ENCODE assay signal across 8 cellular contexts in genomic region chr19:10316229-10317044, GRCh38. TPM values are rescaled to one million over a fixed set of nuclear protein-coding genes. Genes with fewer than 3 reads are reported as not detected.
DNase-seq lines count a peak whose midpoint lies in the region; ATAC-seq, FAIRE-seq and TF ChIP-seq lines count a peak whose summit lies in the region.

No MANE protein-coding gene starts in this region.

- POLR2A ChIA-PET in HepG2 (lab: Yijun Ruan, JAX): interaction anchor here (1.3 to 5.1 kb wide), 4 partner anchors 16 to 64 kb away, joined by 3 to 24 read pairs (median 4); partner anchors contain the start of genes ICAM4, RAVER1 and TYK2

- TF ChIP-seq CTCF in HepG2 (CRISPR knock-in tag; IDR thresholded peaks at IDR 0.05): no peak
- no peak for TF ChIP-seq CTCF in tibial artery (IDR thresholded peaks at IDR 0.05)

- H3K9me3 Mint-ChIP-seq in activated T-cell treated with anti-CD3 and anti-CD28 coated beads, Interleukin-2, amount 50 U/mL, for 24 hours: no peaks in the 10 kb centered on the region
- no peaks in the 10 kb centered on the region for H3K9me3 Mint-ChIP-seq in activated T-helper 2 cell treated with anti-CD3 and anti-CD28 coated beads, Interferon-gamma antibody, Interleukin-2, Interleukin-4, amounts not matched to agents 10 μg/mL and 5 μg/mL and 100 μg/mL, durations not matched to agents 14 hours and 24 hours and 36 hours

- peaks cover 72% of the 10 kb centered on the region for H3K36me3 Mint-ChIP-seq in activated T-cell treated with anti-CD3 and anti-CD28 coated beads, Interleukin-2, amount 50 U/mL, for 24 hours (ENCODE audit: low read depth)
- H3K36me3 Mint-ChIP-seq in activated T-helper 2 cell treated with anti-CD3 and anti-CD28 coated beads, Interferon-gamma antibody, Interleukin-2, Interleukin-4, amounts not matched to agents 10 μg/mL and 5 μg/mL and 100 μg/mL, durations not matched to agents 14 hours and 24 hours and 36 hours (ENCODE audit: low read depth): peaks cover 37% of the 10 kb centered on the region

- no peak for TF ChIP-seq POLR2A in HepG2 (IDR thresholded peaks at IDR 0.05; ENCODE audit: insufficient read depth in 1 of 2, low read depth in 2 of 2, low read length in 2 of 2)

- no peak for TF ChIP-seq EP300 in HepG2 (IDR thresholded peaks at IDR 0.05; ENCODE audit: low read depth in 2 of 2, low read length in 2 of 2)
- TF ChIP-seq EP300 in HepG2 (CRISPR knock-in tag; IDR thresholded peaks at IDR 0.05; ENCODE audit: borderline replicate concordance): no peak

- H3K27me3 ChIP-seq in HepG2 (ENCODE audit: control insufficient read depth in 1 of 2, insufficient read depth in 2 of 2, low read length in 2 of 2): no peaks in the 10 kb centered on the region; a peak in 1 of 5 replicates
- H3K27me3 ChIP-seq in tibial artery: no peaks in the 10 kb centered on the region
- no peaks in the 10 kb centered on the region for H3K27me3 ChIP-seq in small intestine (ENCODE audit: control insufficient read depth in 2 of 2, insufficient read depth in 2 of 2, low read length in 2 of 2)

- no peak for FAIRE-seq in HepG2 (lab: Jason Lieb, UNC)
- no peak for FAIRE-seq in small intestine (lab: Jason Lieb, UNC)

- no peak for DNase-seq in activated T-cell treated with anti-CD3 and anti-CD28 coated beads, Interleukin-2, amount 50 U/mL, for 24 hours
- no peak for DNase-seq in activated T-cell treated with anti-CD3 and anti-CD28 coated beads, Interleukin-2, amount 50 U/mL, for 1 hour
- DNase-seq in activated T-helper 2 cell treated with anti-CD3 and anti-CD28 coated beads, Interferon-gamma antibody, Interleukin-2, Interleukin-4, amounts not matched to agents 10 μg/mL and 5 μg/mL and 100 μg/mL, durations not matched to agents 14 hours and 24 hours and 36 hours (ENCODE audit: low spot score): no peak
- DNase-seq in HepG2 (ENCODE audit: low spot score) (no peak), tibial artery (no peak), small intestine (no peak), HT-29 (ENCODE audit: low spot score) (no peak)

- no peaks in the 10 kb centered on the region for H3K27me3 Mint-ChIP-seq in activated T-cell treated with anti-CD3 and anti-CD28 coated beads, Interleukin-2, amount 50 U/mL, for 24 hours
- H3K27me3 Mint-ChIP-seq in activated T-helper 2 cell treated with anti-CD3 and anti-CD28 coated beads, Interferon-gamma antibody, Interleukin-2, Interleukin-4, amounts not matched to agents 10 μg/mL and 5 μg/mL and 100 μg/mL, durations not matched to agents 14 hours and 24 hours and 36 hours (ENCODE audit: low read depth): no peaks in the 10 kb centered on the region

- 88% methylated on average over 16 of the region's 19 CpGs for WGBS in HepG2 (ENCODE audit: low lambda C conversion rate)
- WGBS in small intestine, 3 donors: 62 to 70% (median 63%) methylated on average over 19 of the region's 19 CpGs

- H3K9me3 ChIP-seq in HepG2 (ENCODE audit: low read length): no peaks in the 10 kb centered on the region
- H3K9me3 ChIP-seq in tibial artery: no peaks in the 10 kb centered on the region
- no peaks in the 10 kb centered on the region for H3K9me3 ChIP-seq in small intestine (ENCODE audit: control insufficient read depth, low read depth)

- ATAC-seq in HepG2 (peak; percentile 15), GM21723 (IDR thresholded peaks at IDR 0.05; ENCODE audit: unreplicated experiment) (no peak)

- H3K4me1 ChIP-seq in HepG2 (ENCODE audit: insufficient read depth, low read length): peaks cover 17% of the 10 kb centered on the region
- H3K4me1 ChIP-seq in tibial artery: peaks cover 0 to 16% (median 10%) of the 10 kb centered on the region in 4 donors
- peaks cover 0 to 3% of the 10 kb centered on the region in 2 donors for H3K4me1 ChIP-seq in small intestine (ENCODE audit: control insufficient read depth in 2 of 2, insufficient read depth in 1 of 2, low read depth in 1 of 2, low read length in 1 of 2)

- H3K79me2 ChIP-seq in HepG2 (ENCODE audit: insufficient read depth, low read length): peaks cover 5% of the 10 kb centered on the region

- intact Hi-C loops in activated T-helper 2 cell treated with anti-CD3 and anti-CD28 coated beads, Interferon-gamma antibody, Interleukin-2, Interleukin-4, amounts not matched to agents 10 μg/mL and 5 μg/mL and 100 μg/mL, durations not matched to agents 14 hours and 24 hours and 36 hours (cut with micrococcal nuclease): loop anchor here (2.0 kb wide), 1 partner anchor 16 kb away; the partner anchor contains the start of gene RAVER1
- intact Hi-C loops in HepG2 (cut with micrococcal nuclease; ENCODE audit: unreplicated experiment): no loop called here
- intact Hi-C loops in tibial artery (cut with DNase I; ENCODE audit: low total_unique reads): no loop called here

- BruUV-seq in HepG2 (replicated peaks; lab: Mats Ljungman, UMichigan): TSS peak; percentile 33

- CTCF ChIA-PET in HepG2 (lab: Yijun Ruan, JAX; ENCODE audit: low intra/inter-chr PET ratio, low total read pairs): no interaction called here

- H3K4me3 ChIP-seq in HepG2 (replicated peaks in 1 of 3; ENCODE audit: insufficient read depth in 1 of 3, low read depth in 2 of 3, low read length in 3 of 3): no peak overlapping the region; a peak in 1 of 6 replicates
- H3K4me3 ChIP-seq in tibial artery: peak overlapping the region; percentile 66 to 71
- H3K4me3 ChIP-seq in small intestine (ENCODE audit: low read depth in 1 of 2, low read length in 2 of 2): no peak overlapping the region

- H3K4me1 Mint-ChIP-seq in activated T-cell treated with anti-CD3 and anti-CD28 coated beads, Interleukin-2, amount 50 U/mL, for 24 hours (ENCODE audit: low read depth): peaks cover 18% of the 10 kb centered on the region
- peaks cover 10% of the 10 kb centered on the region for H3K4me1 Mint-ChIP-seq in activated T-helper 2 cell treated with anti-CD3 and anti-CD28 coated beads, Interferon-gamma antibody, Interleukin-2, Interleukin-4, amounts not matched to agents 10 μg/mL and 5 μg/mL and 100 μg/mL, durations not matched to agents 14 hours and 24 hours and 36 hours (ENCODE audit: low read depth)

- peak overlapping the region; percentile 92 for H3K4me3 Mint-ChIP-seq in activated T-cell treated with anti-CD3 and anti-CD28 coated beads, Interleukin-2, amount 50 U/mL, for 24 hours
- H3K4me3 Mint-ChIP-seq in activated T-helper 2 cell treated with anti-CD3 and anti-CD28 coated beads, Interferon-gamma antibody, Interleukin-2, Interleukin-4, amounts not matched to agents 10 μg/mL and 5 μg/mL and 100 μg/mL, durations not matched to agents 14 hours and 24 hours and 36 hours (ENCODE audit: low read depth): peak overlapping the region; percentile 90

- peak overlapping the region; percentile 88; the same call in 1 of the 2 replicates for H3K4me2 ChIP-seq in HepG2 (ENCODE audit: low read depth, low read length)

- H4K20me1 ChIP-seq in HepG2 (ENCODE audit: insufficient read depth, low read length): no peaks in the 10 kb centered on the region; the same call in 1 of the 2 replicates

- H2AFZ ChIP-seq in HepG2 (ENCODE audit: low read length): no peak overlapping the region

- H3K36me3 ChIP-seq in HepG2 (replicated peaks in 1 of 2; ENCODE audit: control insufficient read depth in 1 of 2, insufficient read depth in 2 of 2, low read length in 2 of 2): peaks cover 13 to 35% of the 10 kb centered on the region in 2 experiments
- H3K36me3 ChIP-seq in tibial artery: peaks cover 29 to 59% (median 39%) of the 10 kb centered on the region in 3 donors
- H3K36me3 ChIP-seq in small intestine (ENCODE audit: control insufficient read depth in 2 of 2, insufficient read depth in 2 of 2, low read length in 2 of 2): peaks cover 10 to 17% of the 10 kb centered on the region in 2 donors

- peak overlapping the region; percentile 93 for H3K27ac Mint-ChIP-seq in activated T-cell treated with anti-CD3 and anti-CD28 coated beads, Interleukin-2, amount 50 U/mL, for 24 hours
- peak overlapping the region; percentile 70 for H3K27ac Mint-ChIP-seq in activated T-helper 2 cell treated with anti-CD3 and anti-CD28 coated beads, Interferon-gamma antibody, Interleukin-2, Interleukin-4, amounts not matched to agents 10 μg/mL and 5 μg/mL and 100 μg/mL, durations not matched to agents 14 hours and 24 hours and 36 hours

- in situ Hi-C loops in HepG2 (cut with HindIII; ENCODE audit: extremely low pct_ligation_motif_present, low pct_unique_long_range_greater_than_20kb): no loop called here

- no peak overlapping the region for H3K9ac ChIP-seq in HepG2 (ENCODE audit: insufficient read depth, low read depth, low read length)

- H3K27ac ChIP-seq in HepG2 (ENCODE audit: extremely low read length, insufficient read depth, low read length) (no peak overlapping the region), tibial artery (peak overlapping the region in 1 of 2 donors; percentile 69), small intestine (ENCODE audit: low read depth in 1 of 2, low read length in 1 of 2) (no peak overlapping the region)

- TF ChIP-seq RAD21 in HepG2 (CRISPR knock-in tag; IDR thresholded peaks at IDR 0.05): no peak

RNA-seq across cellular contexts. Expression of gene FDX2, which starts 0.6 kb away (rescaled TPM):
- 16.8 and 18.0 TPM in 2 replicates for total RNA-seq in activated T-helper 2 cell treated with anti-CD3 and anti-CD28 coated beads, Interferon-gamma antibody, Interleukin-2, Interleukin-4, amounts not matched to agents 10 μg/mL and 5 μg/mL and 100 μg/mL, durations not matched to agents 14 hours and 24 hours and 36 hours
- 21.0 and 22.6 TPM in 2 replicates for total RNA-seq in HepG2 (2016; rRNA removed; fragmentation: Illumina TruSeq; extraction: Trizol)
- total RNA-seq in HepG2 (2016; cell fraction: cytosol; rRNA removed; fragmentation: Illumina TruSeq; extraction: Trizol; ENCODE audit: low read depth): 19.4 and 21.0 TPM in 2 replicates
- 19.6 and 21.9 TPM in 2 replicates for total RNA-seq in HepG2 (2016; cell fraction: insoluble cytoplasmic fraction; rRNA removed; fragmentation: Illumina TruSeq; extraction: Trizol)
- total RNA-seq in HepG2 (2016; cell fraction: membrane; rRNA removed; fragmentation: Illumina TruSeq; extraction: Trizol): 26.6 and 29.0 TPM in 2 replicates
- total RNA-seq in HepG2 (2016; cell fraction: nucleus; rRNA removed; fragmentation: Illumina TruSeq; extraction: Trizol): 10.0 and 11.9 TPM in 2 replicates
- polyA plus RNA-seq in HepG2 (2011; rRNA removed) (24.7 and 27.8 TPM in 2 replicates), small intestine (10 to 100 TPM; 15.1 to 22.9 (median 19.9) TPM)
- 16.9 and 23.1 TPM in 2 replicates for polyA plus RNA-seq in HepG2 (2011; cell fraction: cytosol; rRNA removed)
- polyA plus RNA-seq in HepG2 (2011; cell fraction: nucleus; rRNA removed): 41.9 and 53.1 TPM in 2 replicates
- 9.2 and 16.3 TPM in 2 replicates for polyA plus RNA-seq in HepG2 (2012)
- 23.2 and 31.5 TPM in 2 replicates for polyA plus RNA-seq in HepG2 (2016; cell fraction: cytosol; fragmentation: Illumina TruSeq; extraction: Trizol; ENCODE audit: low read depth)
- polyA plus RNA-seq in HepG2 (2016; cell fraction: insoluble cytoplasmic fraction; fragmentation: Illumina TruSeq; extraction: Trizol; ENCODE audit: low read depth): 24.7 and 26.8 TPM in 2 replicates
- polyA plus RNA-seq in HepG2 (2016; cell fraction: membrane; fragmentation: Illumina TruSeq; extraction: Trizol; ENCODE audit: low read depth): 26.3 and 32.9 TPM in 2 replicates
- 34.9 and 35.0 TPM in 2 replicates for polyA plus RNA-seq in HepG2 (2016; cell fraction: nucleus; fragmentation: Illumina TruSeq; extraction: Trizol; ENCODE audit: insufficient read depth, low read depth)
- polyA minus RNA-seq in HepG2 (2011; rRNA and poly(A)+ RNA removed; ENCODE audit: low replicate concordance): 15.1 and 48.5 TPM in 2 replicates
- polyA minus RNA-seq in HepG2 (2011; cell fraction: cytosol; rRNA and poly(A)+ RNA removed): 2.3 and 2.8 TPM in 2 replicates
- 6.7 and 6.8 TPM in 2 replicates for polyA minus RNA-seq in HepG2 (2011; cell fraction: nucleus; rRNA and poly(A)+ RNA removed)
- 50.2 and 50.9 TPM in 2 replicates for total RNA-seq in HT-29 (2014; rRNA removed; shearing (Covaris generic))

RNA-seq across cellular contexts. Expression of gene ZGLP1, which starts 6.8 kb away (rescaled TPM):
- total RNA-seq in activated T-helper 2 cell treated with anti-CD3 and anti-CD28 coated beads, Interferon-gamma antibody, Interleukin-2, Interleukin-4, amounts not matched to agents 10 μg/mL and 5 μg/mL and 100 μg/mL, durations not matched to agents 14 hours and 24 hours and 36 hours: 3.2 and 3.5 TPM in 2 replicates
- total RNA-seq in HepG2 (2016; rRNA removed; fragmentation: Illumina TruSeq; extraction: Trizol): 0.56 and 2.4 TPM in 2 replicates
- total RNA-seq in HepG2 (2016; cell fraction: cytosol; rRNA removed; fragmentation: Illumina TruSeq; extraction: Trizol; ENCODE audit: low read depth): 1.5 and 2.6 TPM in 2 replicates
- 0.52 and 2.8 TPM in 2 replicates for total RNA-seq in HepG2 (2016; cell fraction: insoluble cytoplasmic fraction; rRNA removed; fragmentation: Illumina TruSeq; extraction: Trizol)
- total RNA-seq in HepG2 (2016; cell fraction: membrane; rRNA removed; fragmentation: Illumina TruSeq; extraction: Trizol): 1.8 TPM in 2 replicates
- total RNA-seq in HepG2 (2016; cell fraction: nucleus; rRNA removed; fragmentation: Illumina TruSeq; extraction: Trizol): 3.4 and 4.8 TPM in 2 replicates
- polyA plus RNA-seq in HepG2 (2011; rRNA removed): 3.0 and 4.7 TPM in 2 replicates
- 0.46 and 1.3 TPM in 2 replicates for polyA plus RNA-seq in HepG2 (2011; cell fraction: cytosol; rRNA removed)
- 20.3 and 24.6 TPM in 2 replicates for polyA plus RNA-seq in HepG2 (2011; cell fraction: nucleus; rRNA removed)
- polyA plus RNA-seq in HepG2 (2012): 2.1 and 3.9 TPM in 2 replicates
- polyA plus RNA-seq in HepG2 (2016; cell fraction: cytosol; fragmentation: Illumina TruSeq; extraction: Trizol; ENCODE audit: low read depth): 1.4 and 1.9 TPM in 2 replicates
- polyA plus RNA-seq in HepG2 (2016; cell fraction: insoluble cytoplasmic fraction; fragmentation: Illumina TruSeq; extraction: Trizol; ENCODE audit: low read depth): 0.72 and 0.99 TPM in 2 replicates
- 1.6 and 1.8 TPM in 2 replicates for polyA plus RNA-seq in HepG2 (2016; cell fraction: membrane; fragmentation: Illumina TruSeq; extraction: Trizol; ENCODE audit: low read depth)
- polyA plus RNA-seq in HepG2 (2016; cell fraction: nucleus; fragmentation: Illumina TruSeq; extraction: Trizol; ENCODE audit: insufficient read depth, low read depth): 17.4 and 18.0 TPM in 2 replicates
- polyA minus RNA-seq in HepG2 (2011; rRNA and poly(A)+ RNA removed; ENCODE audit: low replicate concordance): 0.18 and 0.28 TPM in 2 replicates
- not detected in 2 replicates for polyA minus RNA-seq in HepG2 (2011; cell fraction: cytosol; rRNA and poly(A)+ RNA removed)
- 1.0 and 1.9 TPM in 2 replicates for polyA minus RNA-seq in HepG2 (2011; cell fraction: nucleus; rRNA and poly(A)+ RNA removed)
- 1 to 10 TPM; 6.4 to 9.5 (median 8.9) TPM for polyA plus RNA-seq in small intestine
- total RNA-seq in HT-29 (2014; rRNA removed; shearing (Covaris generic)): 0.16 and 0.51 TPM in 2 replicates

RNA-seq across cellular contexts. Expression of gene RAVER1, which starts 16.9 kb away (rescaled TPM):
- 90.3 and 91.1 TPM in 2 replicates for total RNA-seq in activated T-helper 2 cell treated with anti-CD3 and anti-CD28 coated beads, Interferon-gamma antibody, Interleukin-2, Interleukin-4, amounts not matched to agents 10 μg/mL and 5 μg/mL and 100 μg/mL, durations not matched to agents 14 hours and 24 hours and 36 hours
- 7.9 and 17.7 TPM in 2 replicates for total RNA-seq in HepG2 (2016; rRNA removed; fragmentation: Illumina TruSeq; extraction: Trizol)
- 1.7 and 2.4 TPM in 2 replicates for total RNA-seq in HepG2 (2016; cell fraction: cytosol; rRNA removed; fragmentation: Illumina TruSeq; extraction: Trizol; ENCODE audit: low read depth)
- total RNA-seq in HepG2 (2016; cell fraction: insoluble cytoplasmic fraction; rRNA removed; fragmentation: Illumina TruSeq; extraction: Trizol): 9.0 and 15.8 TPM in 2 replicates
- 6.6 and 7.1 TPM in 2 replicates for total RNA-seq in HepG2 (2016; cell fraction: membrane; rRNA removed; fragmentation: Illumina TruSeq; extraction: Trizol)
- total RNA-seq in HepG2 (2016; cell fraction: nucleus; rRNA removed; fragmentation: Illumina TruSeq; extraction: Trizol): 16.3 and 16.5 TPM in 2 replicates
- polyA plus RNA-seq in HepG2 (2011; rRNA removed) (3.6 and 4.4 TPM in 2 replicates), small intestine (10 to 100 TPM; 14.1 to 27.6 (median 14.5) TPM)
- 1.7 and 2.5 TPM in 2 replicates for polyA plus RNA-seq in HepG2 (2011; cell fraction: cytosol; rRNA removed)
- 34.1 and 48.6 TPM in 2 replicates for polyA plus RNA-seq in HepG2 (2011; cell fraction: nucleus; rRNA removed)
- 12.1 and 12.9 TPM in 2 replicates for polyA plus RNA-seq in HepG2 (2012)
- polyA plus RNA-seq in HepG2 (2016; cell fraction: cytosol; fragmentation: Illumina TruSeq; extraction: Trizol; ENCODE audit: low read depth): 1.3 and 2.1 TPM in 2 replicates
- 26.5 and 42.8 TPM in 2 replicates for polyA plus RNA-seq in HepG2 (2016; cell fraction: insoluble cytoplasmic fraction; fragmentation: Illumina TruSeq; extraction: Trizol; ENCODE audit: low read depth)
- 5.1 and 6.9 TPM in 2 replicates for polyA plus RNA-seq in HepG2 (2016; cell fraction: membrane; fragmentation: Illumina TruSeq; extraction: Trizol; ENCODE audit: low read depth)
- 40.7 and 45.3 TPM in 2 replicates for polyA plus RNA-seq in HepG2 (2016; cell fraction: nucleus; fragmentation: Illumina TruSeq; extraction: Trizol; ENCODE audit: insufficient read depth, low read depth)
- polyA minus RNA-seq in HepG2 (2011; rRNA and poly(A)+ RNA removed; ENCODE audit: low replicate concordance): 7.6 and 34.8 TPM in 2 replicates
- polyA minus RNA-seq in HepG2 (2011; cell fraction: cytosol; rRNA and poly(A)+ RNA removed): 17.3 and 17.5 TPM in 2 replicates
- polyA minus RNA-seq in HepG2 (2011; cell fraction: nucleus; rRNA and poly(A)+ RNA removed): 10.9 and 15.5 TPM in 2 replicates
- total RNA-seq in HT-29 (2014; rRNA removed; shearing (Covaris generic)): 35.5 and 45.3 TPM in 2 replicates

RNA-seq across cellular contexts. Expression of gene ICAM3, which starts 23.0 kb away (rescaled TPM):
- total RNA-seq in activated T-helper 2 cell treated with anti-CD3 and anti-CD28 coated beads, Interferon-gamma antibody, Interleukin-2, Interleukin-4, amounts not matched to agents 10 μg/mL and 5 μg/mL and 100 μg/mL, durations not matched to agents 14 hours and 24 hours and 36 hours: 115 and 116 TPM in 2 replicates
- total RNA-seq in HepG2 (2016; rRNA removed; fragmentation: Illumina TruSeq; extraction: Trizol): 21.0 and 25.1 TPM in 2 replicates
- total RNA-seq in HepG2 (2016; cell fraction: cytosol; rRNA removed; fragmentation: Illumina TruSeq; extraction: Trizol; ENCODE audit: low read depth): 30.5 and 37.9 TPM in 2 replicates
- 19.7 and 23.7 TPM in 2 replicates for total RNA-seq in HepG2 (2016; cell fraction: insoluble cytoplasmic fraction; rRNA removed; fragmentation: Illumina TruSeq; extraction: Trizol)
- 35.4 and 39.7 TPM in 2 replicates for total RNA-seq in HepG2 (2016; cell fraction: membrane; rRNA removed; fragmentation: Illumina TruSeq; extraction: Trizol)
- 6.5 and 9.1 TPM in 2 replicates for total RNA-seq in HepG2 (2016; cell fraction: nucleus; rRNA removed; fragmentation: Illumina TruSeq; extraction: Trizol)
- polyA plus RNA-seq in HepG2 (2011; rRNA removed): 14.1 and 16.3 TPM in 2 replicates
- 14.0 and 19.9 TPM in 2 replicates for polyA plus RNA-seq in HepG2 (2011; cell fraction: cytosol; rRNA removed)
- 9.0 and 12.6 TPM in 2 replicates for polyA plus RNA-seq in HepG2 (2011; cell fraction: nucleus; rRNA removed)
- 7.0 and 10.0 TPM in 2 replicates for polyA plus RNA-seq in HepG2 (2012)
- 38.1 and 51.4 TPM in 2 replicates for polyA plus RNA-seq in HepG2 (2016; cell fraction: cytosol; fragmentation: Illumina TruSeq; extraction: Trizol; ENCODE audit: low read depth)
- polyA plus RNA-seq in HepG2 (2016; cell fraction: insoluble cytoplasmic fraction; fragmentation: Illumina TruSeq; extraction: Trizol; ENCODE audit: low read depth): 25.7 and 28.4 TPM in 2 replicates
- polyA plus RNA-seq in HepG2 (2016; cell fraction: membrane; fragmentation: Illumina TruSeq; extraction: Trizol; ENCODE audit: low read depth): 38.5 and 41.1 TPM in 2 replicates
- polyA plus RNA-seq in HepG2 (2016; cell fraction: nucleus; fragmentation: Illumina TruSeq; extraction: Trizol; ENCODE audit: insufficient read depth, low read depth): 16.9 and 17.0 TPM in 2 replicates
- 16.1 and 18.5 TPM in 2 replicates for polyA minus RNA-seq in HepG2 (2011; rRNA and poly(A)+ RNA removed; ENCODE audit: low replicate concordance)
- polyA minus RNA-seq in HepG2 (2011; cell fraction: cytosol; rRNA and poly(A)+ RNA removed): 6.1 and 8.2 TPM in 2 replicates
- 2.4 and 3.5 TPM in 2 replicates for polyA minus RNA-seq in HepG2 (2011; cell fraction: nucleus; rRNA and poly(A)+ RNA removed)
- 10 to 100 TPM; 11.5 to 23.8 (median 20.6) TPM for polyA plus RNA-seq in small intestine
- 11.0 and 18.2 TPM in 2 replicates for total RNA-seq in HT-29 (2014; rRNA removed; shearing (Covaris generic))

RNA-seq across cellular contexts. Expression of gene ICAM5, which starts 26.7 kb away (rescaled TPM):
- 2.6 and 3.5 TPM in 2 replicates for total RNA-seq in activated T-helper 2 cell treated with anti-CD3 and anti-CD28 coated beads, Interferon-gamma antibody, Interleukin-2, Interleukin-4, amounts not matched to agents 10 μg/mL and 5 μg/mL and 100 μg/mL, durations not matched to agents 14 hours and 24 hours and 36 hours
- total RNA-seq in HepG2 (2016; rRNA removed; fragmentation: Illumina TruSeq; extraction: Trizol): 0.46 TPM in 1 of 2 replicates, not detected in the other
- 0.26 TPM in 1 of 2 replicates, not detected in the other for total RNA-seq in HepG2 (2016; cell fraction: cytosol; rRNA removed; fragmentation: Illumina TruSeq; extraction: Trizol; ENCODE audit: low read depth)
- 0.22 and 0.35 TPM in 2 replicates for total RNA-seq in HepG2 (2016; cell fraction: insoluble cytoplasmic fraction; rRNA removed; fragmentation: Illumina TruSeq; extraction: Trizol)
- 0.09 TPM in 1 of 2 replicates, not detected in the other for total RNA-seq in HepG2 (2016; cell fraction: membrane; rRNA removed; fragmentation: Illumina TruSeq; extraction: Trizol)
- total RNA-seq in HepG2 (2016; cell fraction: nucleus; rRNA removed; fragmentation: Illumina TruSeq; extraction: Trizol): 0.44 and 0.56 TPM in 2 replicates
- 1.6 and 1.9 TPM in 2 replicates for polyA plus RNA-seq in HepG2 (2011; rRNA removed)
- 0.49 and 1.0 TPM in 2 replicates for polyA plus RNA-seq in HepG2 (2011; cell fraction: cytosol; rRNA removed)
- polyA plus RNA-seq in HepG2 (2011; cell fraction: nucleus; rRNA removed): 29.1 and 52.4 TPM in 2 replicates
- polyA plus RNA-seq in HepG2 (2012): 1.6 and 1.8 TPM in 2 replicates
- not detected in 2 replicates for polyA plus RNA-seq in HepG2 (2016; cell fraction: cytosol; fragmentation: Illumina TruSeq; extraction: Trizol; ENCODE audit: low read depth)
- polyA plus RNA-seq in HepG2 (2016; cell fraction: insoluble cytoplasmic fraction; fragmentation: Illumina TruSeq; extraction: Trizol; ENCODE audit: low read depth): 0.11 TPM in 1 of 2 replicates, not detected in the other
- not detected in 2 replicates for polyA plus RNA-seq in HepG2 (2016; cell fraction: membrane; fragmentation: Illumina TruSeq; extraction: Trizol; ENCODE audit: low read depth)
- 1.4 and 2.3 TPM in 2 replicates for polyA plus RNA-seq in HepG2 (2016; cell fraction: nucleus; fragmentation: Illumina TruSeq; extraction: Trizol; ENCODE audit: insufficient read depth, low read depth)
- polyA minus RNA-seq in HepG2 (2011; rRNA and poly(A)+ RNA removed; ENCODE audit: low replicate concordance): 1.5 and 4.0 TPM in 2 replicates
- 0.49 and 0.97 TPM in 2 replicates for polyA minus RNA-seq in HepG2 (2011; cell fraction: cytosol; rRNA and poly(A)+ RNA removed)
- polyA minus RNA-seq in HepG2 (2011; cell fraction: nucleus; rRNA and poly(A)+ RNA removed): 1.7 and 3.1 TPM in 2 replicates
- under 1 TPM in 2 of 3 donors, not detected in 1; 0.52 to 0.54 TPM for polyA plus RNA-seq in small intestine
- total RNA-seq in HT-29 (2014; rRNA removed; shearing (Covaris generic)): 0.34 and 0.56 TPM in 2 replicates

Comparison
In these comparisons a context has a peak if more than half of its experiments do, and no peak if none do; other contexts are left out.
1. H3K4me3 ChIP-seq: peak in tibial artery (2 of 2); none in HepG2 (0 of 3) and small intestine (0 of 2).